Comparison of ENCODE assay signal across 8 cellular contexts in genomic region chr4:184281231-184282139, GRCh38.
DNase-seq lines count a peak whose midpoint lies in the region; ATAC-seq and TF ChIP-seq lines count a peak whose summit lies in the region.

No MANE protein-coding gene starts in this region.

- no peak overlapping the region for H3K4me3 ChIP-seq in CD8-positive, alpha-beta memory T cell (ENCODE audit: low read length)
- H3K4me3 ChIP-seq in dorsolateral prefrontal cortex: no peak overlapping the region
- no peak overlapping the region for H3K4me3 ChIP-seq in mucosa of descending colon

- H3K4me1 Mint-ChIP-seq in CD8-positive, alpha-beta memory T cell: peaks cover 31 to 46% (median 34%) of the 10 kb centered on the region in 3 donors

- peaks cover 36% of the 10 kb centered on the region for H3K4me1 ChIP-seq in CD8-positive, alpha-beta memory T cell (ENCODE audit: insufficient read depth, low read length)
- H3K4me1 ChIP-seq in mucosa of descending colon (ENCODE audit: low read depth): peaks cover 19% of the 10 kb centered on the region

- H3K27me3 ChIP-seq in CD8-positive, alpha-beta memory T cell (ENCODE audit: insufficient read depth, low read length, poor library complexity, severe bottlenecking): no peaks in the 10 kb centered on the region
- no peaks in the 10 kb centered on the region for H3K27me3 ChIP-seq in dorsolateral prefrontal cortex

- POLR2A ChIA-PET in CD8-positive, alpha-beta memory T cell (lab: Charles Lee): interaction anchor here (1.1 to 2.5 kb wide), 2 partner anchors 13 to 193 kb away, joined by 4 to 11 read pairs; partner anchors contain the start of gene IRF2

- no peaks in the 10 kb centered on the region for H3K36me3 ChIP-seq in CD8-positive, alpha-beta memory T cell (ENCODE audit: insufficient read depth, low read length)
- H3K36me3 ChIP-seq in mucosa of descending colon (ENCODE audit: low read depth): no peaks in the 10 kb centered on the region

- H3K9me3 ChIP-seq in CD8-positive, alpha-beta memory T cell (ENCODE audit: low read length): no peaks in the 10 kb centered on the region
- peaks cover 2% of the 10 kb centered on the region for H3K9me3 ChIP-seq in mucosa of descending colon

- intact Hi-C loops in dorsolateral prefrontal cortex (cut with DNase I) (loop anchor here (5.0 kb wide), 2 partner anchors 191 to 256 kb away; partner anchors contain the start of gene IRF2 (in 2 of the 2)), mucosa of descending colon (cut with DNase I, micrococcal nuclease) (loop anchor here in 1 of 2 donors (10.0 kb wide), 1 partner anchor 63 kb away; no protein-coding TSS in a partner anchor)

- H3K9me3 Mint-ChIP-seq in CD8-positive, alpha-beta memory T cell: peaks cover 0 to 3% (median 3%) of the 10 kb centered on the region in 5 donors

- no peak overlapping the region for H3K27ac ChIP-seq in CD8-positive, alpha-beta memory T cell (ENCODE audit: low read depth, low read length)
- H3K27ac ChIP-seq in dorsolateral prefrontal cortex: peak overlapping the region in 52 of 59 donors; percentile 6 to 94 (median 85)

- DNase-seq in CD8-positive, alpha-beta memory T cell: no peak
- DNase-seq in dorsolateral prefrontal cortex (no peak), mucosa of descending colon (no peak), cerebellum (ENCODE audit: low spot score) (no peak), kidney glomerular epithelial cell (lab: John Stamatoyannopoulos, UW) (no peak), SW480 (ENCODE audit: low spot score) (no peak)

- TF ChIP-seq CTCF in dorsolateral prefrontal cortex (IDR thresholded peaks at IDR 0.05 in 54 of 56, conservative IDR thresholded peaks at IDR 0.05 in 2 of 56; ENCODE audit: low read depth in 1 of 56, partially characterized antibody in 56 of 56) (no peak), mucosa of descending colon (IDR thresholded peaks at IDR 0.05) (no peak)

- peaks cover 0 to 4% (median 4%) of the 10 kb centered on the region in 3 donors for H3K36me3 Mint-ChIP-seq in CD8-positive, alpha-beta memory T cell

- peak; percentile 21 for ATAC-seq in GM19351 (IDR thresholded peaks at IDR 0.05; ENCODE audit: unreplicated experiment)
- ATAC-seq in HG03442 (IDR thresholded peaks at IDR 0.05; ENCODE audit: unreplicated experiment): peak; percentile 25
- ATAC-seq in mucosa of descending colon: no peak

- no peaks in the 10 kb centered on the region for H3K27me3 Mint-ChIP-seq in CD8-positive, alpha-beta memory T cell

- CTCF ChIA-PET in CD8-positive, alpha-beta memory T cell (lab: Charles Lee): interaction anchor here (0.9 to 2.4 kb wide), 7 partner anchors 11 to 31 kb away, joined by 3 to 13 read pairs (median 5); no protein-coding TSS in a partner anchor

- peak overlapping the region; percentile 67 to 91 (median 80) for H3K27ac Mint-ChIP-seq in CD8-positive, alpha-beta memory T cell

- peak overlapping the region in 6 of 7 donors; percentile 5 to 57 (median 52) for H3K4me3 Mint-ChIP-seq in CD8-positive, alpha-beta memory T cell
